ENCODE assay signal across 9 cellular contexts in genomic region chr18:28961669-28962228, GRCh38.
DNase-seq lines count a peak whose midpoint lies in the region; ATAC-seq and TF ChIP-seq lines count a peak whose summit lies in the region.
"Had no signal": no experiment of that assay in that cellular context is flagged by ENCODE, and none has a peak within 500 bp of the region (broad histone marks: within the 10 kb centered on the region; RNA-seq: fewer than 3 reads in every experiment).

No MANE protein-coding gene starts in this region.

- H3K27ac Mint-ChIP-seq in activated CD4-positive, alpha-beta T cell treated with anti-CD3 and anti-CD28 coated beads, Interleukin-2, amount 10 ng/mL, durations not matched to agents 7 days and 5 days: no peak overlapping the region
- H3K27ac Mint-ChIP-seq: activated naive CD8-positive, alpha-beta T cell had no signal

- H3K9me3 ChIP-seq in heart left ventricle: no peaks in the 10 kb centered on the region

- WGBS in heart left ventricle, 4 donors: 72 to 78% (median 76%) methylated on average over 8 of the region's 8 CpGs

- POLR2A ChIA-PET in activated CD4-positive, alpha-beta T cell treated with anti-CD3 and anti-CD28 coated beads, Interleukin-2, amount 10 ng/mL, durations not matched to agents 7 days and 5 days (lab: Charles Lee): no interaction called here

- TF ChIP-seq CTCF in heart left ventricle (IDR thresholded peaks at IDR 0.05): peak; percentile 17 to 62 (median 48)

- H3K36me3 Mint-ChIP-seq in activated CD4-positive, alpha-beta T cell treated with anti-CD3 and anti-CD28 coated beads, Interleukin-2, amount 10 ng/mL, durations not matched to agents 7 days and 5 days (ENCODE audit: low read depth): no peaks in the 10 kb centered on the region
- H3K36me3 Mint-ChIP-seq: activated naive CD8-positive, alpha-beta T cell had no signal

- CTCF ChIA-PET in activated CD4-positive, alpha-beta T cell treated with anti-CD3 and anti-CD28 coated beads, Interleukin-2, amount 10 ng/mL, durations not matched to agents 7 days and 5 days (lab: Charles Lee): no interaction called here

- no peak overlapping the region for H3K27ac ChIP-seq in heart left ventricle

- H3K27me3 Mint-ChIP-seq in activated CD4-positive, alpha-beta T cell treated with anti-CD3 and anti-CD28 coated beads, Interleukin-2, amount 10 ng/mL, durations not matched to agents 7 days and 5 days: no peaks in the 10 kb centered on the region
- H3K27me3 Mint-ChIP-seq: activated naive CD8-positive, alpha-beta T cell had no signal

- H3K4me3 ChIP-seq in heart left ventricle: no peak overlapping the region

- peaks cover 3% of the 10 kb centered on the region for H3K9me3 Mint-ChIP-seq in activated CD4-positive, alpha-beta T cell treated with anti-CD3 and anti-CD28 coated beads, Interleukin-2, amount 10 ng/mL, durations not matched to agents 7 days and 5 days

- H3K4me1 Mint-ChIP-seq in activated CD4-positive, alpha-beta T cell treated with anti-CD3 and anti-CD28 coated beads, Interleukin-2, amount 10 ng/mL, durations not matched to agents 7 days and 5 days: no peaks in the 10 kb centered on the region

- H3K4me3 Mint-ChIP-seq in activated CD4-positive, alpha-beta T cell treated with anti-CD3 and anti-CD28 coated beads, Interleukin-2, amount 10 ng/mL, durations not matched to agents 7 days and 5 days: no peak overlapping the region
- H3K4me3 Mint-ChIP-seq: activated naive CD8-positive, alpha-beta T cell had no signal

- H3K4me1 ChIP-seq in heart left ventricle: no peaks in the 10 kb centered on the region

- H3K36me3 ChIP-seq in heart left ventricle: no peaks in the 10 kb centered on the region

- intact Hi-C loops in heart left ventricle (cut with DNase I): no loop called here
- intact Hi-C loops in cardiac septum (cut with DNase I): no loop called here

- no peaks in the 10 kb centered on the region for H3K27me3 ChIP-seq in heart left ventricle

- no peak for TF ChIP-seq POLR2A in heart left ventricle (IDR thresholded peaks at IDR 0.05)

- no peak for ATAC-seq in heart left ventricle
- no peak for ATAC-seq in HG03095 (IDR thresholded peaks at IDR 0.05; ENCODE audit: unreplicated experiment)

- DNase-seq in heart left ventricle: no peak
- no peak for DNase-seq in cardiac septum (ENCODE audit: low spot score)
- DNase-seq in NCI-H510A (lab: John Stamatoyannopoulos, UW): peak; percentile 70
- peak; percentile 26 to 35 for DNase-seq in dermis microvascular lymphatic vessel endothelial cell (ENCODE audit: low read depth in 2 of 2)
- peak; percentile 41 for DNase-seq in pons (ENCODE audit: low spot score)
- no peak for DNase-seq in activated CD4-positive, alpha-beta T cell treated with anti-CD3 and anti-CD28 coated beads, Interleukin-2, amount 10 ng/mL, durations not matched to agents 7 days and 5 days
- no peak for DNase-seq in SW480 (ENCODE audit: low spot score)

Comparison
In these comparisons a context has a peak if more than half of its experiments do, and no peak if none do; other contexts are left out.
1. DNase-seq: peak in NCI-H510A (single experiment), dermis microvascular lymphatic vessel endothelial cell (2 of 2) and pons (single experiment); none in heart left ventricle (0 of 5), cardiac septum (single experiment), activated CD4-positive, alpha-beta T cell treated with anti-CD3 and anti-CD28 coated beads, Interleukin-2, amount 10 ng/mL, durations not matched to agents 7 days and 5 days (single experiment) and SW480 (single experiment).